In the genomic region with DNA sequence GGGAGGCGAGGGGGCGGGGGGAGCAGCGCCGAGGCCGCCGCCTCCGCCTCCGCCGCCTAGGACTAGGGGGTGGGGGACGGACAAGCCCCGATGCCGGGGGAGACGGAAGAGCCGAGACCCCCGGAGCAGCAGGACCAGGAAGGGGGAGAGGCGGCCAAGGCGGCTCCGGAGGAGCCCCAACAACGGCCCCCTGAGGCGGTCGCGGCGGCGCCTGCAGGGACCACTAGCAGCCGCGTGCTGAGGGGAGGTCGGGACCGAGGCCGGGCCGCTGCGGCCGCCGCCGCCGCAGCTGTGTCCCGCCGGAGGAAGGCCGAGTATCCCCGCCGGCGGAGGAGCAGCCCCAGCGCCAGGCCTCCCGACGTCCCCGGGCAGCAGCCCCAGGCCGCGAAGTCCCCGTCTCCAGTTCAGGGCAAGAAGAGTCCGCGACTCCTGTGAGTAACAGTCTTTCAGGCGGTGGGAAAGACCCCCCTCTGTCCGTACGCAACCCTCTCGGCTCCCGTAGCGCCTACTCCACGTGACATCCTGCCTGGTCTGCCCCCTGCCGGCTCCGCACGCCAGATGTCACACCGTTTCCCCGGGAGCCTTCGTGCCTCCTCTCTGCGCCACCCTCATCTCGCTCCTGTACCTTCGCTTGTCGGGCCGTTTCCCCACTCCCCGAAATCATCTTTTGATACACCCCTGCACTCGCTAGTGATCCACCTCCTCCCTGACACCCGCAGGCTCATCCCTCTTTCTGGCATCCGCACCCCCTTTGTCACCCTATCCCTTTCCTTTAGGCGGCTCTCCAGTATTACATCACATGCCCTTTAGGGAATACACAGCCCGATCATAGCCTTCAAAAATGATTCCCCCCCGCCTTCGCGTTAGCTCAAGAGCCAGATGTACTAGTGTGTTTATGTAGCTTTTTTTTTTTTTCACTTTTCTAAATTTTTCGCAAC, we compare ENCODE assay signal across 8 cellular contexts. TPM values are rescaled to one million over a fixed set of nuclear protein-coding genes. Genes with fewer than 3 reads are reported as not detected.
A peak's percentile ranks its signal among the peaks of the same experiment; 100 is the strongest.
DNase-seq lines count a peak whose midpoint lies in the region; ATAC-seq and TF ChIP-seq lines count a peak whose summit lies in the region.

No MANE protein-coding gene starts in this region.

- no peaks in the 10 kb centered on the region for H3K9me3 Mint-ChIP-seq in activated naive CD4-positive, alpha-beta T cell treated with anti-CD3 and anti-CD28 coated beads, Interleukin-2, amount 50 U/mL, for 72 hours
- H3K9me3 Mint-ChIP-seq in glutamatergic neuron (ENCODE audit: unreplicated experiment), result peaks cover 20% of the 10 kb centered on the region

- no peaks in the 10 kb centered on the region for H3K27me3 ChIP-seq in osteoblast (ENCODE audit: insufficient read depth, low read length)
- no peaks in the 10 kb centered on the region for H3K27me3 ChIP-seq in thoracic aorta (replicated peaks; ENCODE audit: insufficient read depth)

- H3K4me2 ChIP-seq in osteoblast (ENCODE audit: insufficient read depth, low read length), result peak overlapping the region; percentile 89

- peaks cover 60% of the 10 kb centered on the region for H3K79me2 ChIP-seq in osteoblast (ENCODE audit: insufficient read depth, low read length)

- H3K27ac Mint-ChIP-seq in activated naive CD4-positive, alpha-beta T cell treated with anti-CD3 and anti-CD28 coated beads, Interleukin-2, amount 50 U/mL, for 72 hours, result peak overlapping the region; percentile 100
- H3K27ac Mint-ChIP-seq in glutamatergic neuron (ENCODE audit: unreplicated experiment), result peak overlapping the region; percentile 100

- H3K9ac ChIP-seq in SK-N-MC (ENCODE audit: insufficient read length), result peak overlapping the region; percentile 93

- peak overlapping the region; percentile 94 for H2AFZ ChIP-seq in osteoblast (ENCODE audit: low read length)

- peak overlapping the region; percentile 99 for H3K4me3 Mint-ChIP-seq in glutamatergic neuron (ENCODE audit: unreplicated experiment)

- H3K9me3 ChIP-seq in SK-N-MC (ENCODE audit: low read depth, low read length), result no peaks in the 10 kb centered on the region
- H3K9me3 ChIP-seq in osteoblast (ENCODE audit: low read depth, low read length), result no peaks in the 10 kb centered on the region
- no peaks in the 10 kb centered on the region for H3K9me3 ChIP-seq in thoracic aorta

- H3K4me1 Mint-ChIP-seq in glutamatergic neuron (ENCODE audit: low read depth, unreplicated experiment), result peaks cover 15% of the 10 kb centered on the region

- peaks cover 26 to 35% of the 10 kb centered on the region in 2 donors for H3K36me3 Mint-ChIP-seq in activated naive CD4-positive, alpha-beta T cell treated with anti-CD3 and anti-CD28 coated beads, Interleukin-2, amount 50 U/mL, for 72 hours
- H3K36me3 Mint-ChIP-seq in glutamatergic neuron (ENCODE audit: unreplicated experiment), result no peaks in the 10 kb centered on the region

- peaks cover 24% of the 10 kb centered on the region for H3K27me3 Mint-ChIP-seq in glutamatergic neuron (ENCODE audit: unreplicated experiment)

- CTCF ChIA-PET in GM10248 (lab: Yijun Ruan, JAX), result interaction anchor here (0.6 to 3.4 kb wide), 6 partner anchors 11 to 556 kb away, joined by 3 to 20 read pairs (median 3); no protein-coding TSS in a partner anchor

- POLR2A ChIA-PET in GM10248 (lab: Yijun Ruan, JAX), result interaction anchor here (0.6 kb wide), 1 partner anchor 29 kb away, joined by 3 read pairs; no protein-coding TSS in a partner anchor

- peak; percentile 77 for DNase-seq in GM10248 (ENCODE audit: extremely low spot score)
- DNase-seq in NCI-H1048 (lab: John Stamatoyannopoulos, UW), result peak; percentile 72
- peak; percentile 78 for DNase-seq in SK-N-MC (ENCODE audit: low read depth, low spot score)
- peak; percentile 89 to 91 for DNase-seq in activated naive CD4-positive, alpha-beta T cell treated with anti-CD3 and anti-CD28 coated beads, Interleukin-2, amount 50 U/mL, for 72 hours (ENCODE audit: low spot score in 2 of 2)
- DNase-seq in glutamatergic neuron, result peak; percentile 94
- peak; percentile 85 for DNase-seq in osteoblast (ENCODE audit: insufficient read length, low spot score, missing footprints)
- peak; percentile 78 for DNase-seq in thoracic aorta (ENCODE audit: low spot score)

- peaks cover 3% of the 10 kb centered on the region for H4K20me1 ChIP-seq in osteoblast (ENCODE audit: insufficient read depth, low read length)

- peak; percentile 91 for TF ChIP-seq CTCF in GM10248 (IDR thresholded peaks at IDR 0.05; ENCODE audit: control extremely low read depth, extremely low read depth, low read depth, missing control alignments)
- peak; percentile 61 for TF ChIP-seq CTCF in glutamatergic neuron (IDR thresholded peaks at IDR 0.05; ENCODE audit: partially characterized antibody, unreplicated experiment)
- TF ChIP-seq CTCF in osteoblast (IDR thresholded peaks at IDR 0.05; ENCODE audit: extremely low read depth, low read depth, low read length), result peak; percentile 70
- peak; percentile 73 for TF ChIP-seq CTCF in thoracic aorta (IDR thresholded peaks at IDR 0.05)

- H3K4me1 ChIP-seq in osteoblast (ENCODE audit: insufficient read depth, low read length), result peaks cover 43% of the 10 kb centered on the region
- H3K4me1 ChIP-seq in thoracic aorta (ENCODE audit: control insufficient read depth in 1 of 2, low read depth in 2 of 2), result peaks cover 50 to 66% of the 10 kb centered on the region in 2 donors

- H3K36me3 ChIP-seq in SK-N-MC (ENCODE audit: insufficient read depth, low read length) (peaks cover 34% of the 10 kb centered on the region), osteoblast (ENCODE audit: insufficient read depth, low read length) (peaks cover 7% of the 10 kb centered on the region), thoracic aorta (no peaks in the 10 kb centered on the region)

- H3K27ac ChIP-seq in SK-N-MC, result peak overlapping the region; percentile 97
- peak overlapping the region; percentile 93 for H3K27ac ChIP-seq in osteoblast (ENCODE audit: low read depth, low read length)
- H3K27ac ChIP-seq in thoracic aorta, result peak overlapping the region; percentile 98 to 100

- peak; percentile 35 for ATAC-seq in HG02588 (IDR thresholded peaks at IDR 0.05; ENCODE audit: unreplicated experiment)
- peak; percentile 46 to 48 for ATAC-seq in activated naive CD4-positive, alpha-beta T cell treated with anti-CD3 and anti-CD28 coated beads, Interleukin-2, amount 50 U/mL, for 72 hours
- peak; percentile 54 for ATAC-seq in thoracic aorta (ENCODE audit: insufficient number of reproducible peaks, low FRiP score, low read depth)

- H3K4me3 ChIP-seq in SK-N-MC (peak overlapping the region; percentile 92), osteoblast (ENCODE audit: insufficient read depth, low read length) (peak overlapping the region; percentile 85), thoracic aorta (peak overlapping the region; percentile 84)

RNA-seq across cellular contexts. Expression of a gene that starts 0.6 kb away (rescaled TPM):
- total RNA-seq in activated naive CD4-positive, alpha-beta T cell treated with anti-CD3 and anti-CD28 coated beads, Interleukin-2, amount 50 U/mL, for 72 hours, result 10 to 100 TPM; 37.7 to 79.7 TPM
- 44.3 TPM for total RNA-seq in glutamatergic neuron (ENCODE audit: unreplicated experiment)
- total RNA-seq in osteoblast, result 61.2 and 62.5 TPM in 2 replicates
- total RNA-seq in thoracic aorta, result 10 to 100 TPM; 45.8 to 58.8 TPM

RNA-seq across cellular contexts. Expression of a gene that starts 3.8 kb away (rescaled TPM):
- total RNA-seq in activated naive CD4-positive, alpha-beta T cell treated with anti-CD3 and anti-CD28 coated beads, Interleukin-2, amount 50 U/mL, for 72 hours, result 100 to 1,000 TPM; 177 to 422 TPM
- 3.8 TPM for total RNA-seq in glutamatergic neuron (ENCODE audit: unreplicated experiment)
- 8.5 and 14.5 TPM in 2 replicates for total RNA-seq in osteoblast
- total RNA-seq in thoracic aorta, result 10 to 100 TPM; 14.8 to 17.1 TPM

RNA-seq across cellular contexts. Expression of a gene that starts 43.0 kb away (rescaled TPM):
- total RNA-seq in activated naive CD4-positive, alpha-beta T cell treated with anti-CD3 and anti-CD28 coated beads, Interleukin-2, amount 50 U/mL, for 72 hours, result 1 to 10 TPM; 4.2 to 5.9 TPM
- total RNA-seq in glutamatergic neuron (ENCODE audit: unreplicated experiment) (4.6 TPM), osteoblast (1.4 and 1.8 TPM in 2 replicates), thoracic aorta (1 to 10 TPM; 4.7 to 5.3 TPM)

Comparison
In these comparisons a context has a peak if more than half of its experiments do, and no peak if none do; other contexts are left out.
1. Peak in every context shown above with its lines: DNase-seq, ATAC-seq, H3K4me3 ChIP-seq and H3K27ac ChIP-seq.
2. RNA of a gene that starts 3.8 kb away (total RNA-seq): 177 to 422 TPM in activated naive CD4-positive, alpha-beta T cell treated with anti-CD3 and anti-CD28 coated beads, Interleukin-2, amount 50 U/mL, for 72 hours; 14.8 to 17.1 TPM in thoracic aorta, 8.5 to 14.5 TPM in osteoblast and 3.8 TPM in glutamatergic neuron (single experiment); every median in the first group is over 4 times any median in the second.